Comparison of ENCODE assay signal across 8 cellular contexts in genomic region chr22:38699143-38699542, GRCh38. TPM values are rescaled to one million over a fixed set of nuclear protein-coding genes. Genes with fewer than 3 reads are reported as not detected.
A peak's percentile ranks its signal among the peaks of the same experiment; 100 is the strongest.
DNase-seq lines count a peak whose midpoint lies in the region; ATAC-seq and TF ChIP-seq lines count a peak whose summit lies in the region.

No MANE protein-coding gene starts in this region.

- peak overlapping the region; percentile 86 for H3K4me3 Mint-ChIP-seq in T-helper 1 cell treated with Interleukin-12 subunit alpha and Interleukin-12 subunit beta and Interleukin-4 antibody, amounts not matched to agents 30 μg/mL and 1 μg/mL, for 36 hours
- peak overlapping the region; percentile 92 for H3K4me3 Mint-ChIP-seq in activated naive CD8-positive, alpha-beta T cell treated with anti-CD3 and anti-CD28 coated beads, Interleukin-2, amount 50 U/mL, for 24 hours

- no peaks in the 10 kb centered on the region for H3K36me3 ChIP-seq in kidney epithelial cell (ENCODE audit: control insufficient read depth, insufficient read depth, low read length)

- peak overlapping the region; percentile 59 for H3K4me3 ChIP-seq in kidney epithelial cell (ENCODE audit: low read depth, low read length)

- H3K27ac ChIP-seq in temporal lobe (ENCODE audit: low read depth, low read length) = peak overlapping the region; percentile 93

- ATAC-seq in activated naive CD8-positive, alpha-beta T cell treated with anti-CD3 and anti-CD28 coated beads, Interleukin-2, amount 50 U/mL, for 24 hours = no peak
- ATAC-seq in GM19467 (IDR thresholded peaks at IDR 0.05; ENCODE audit: unreplicated experiment) = no peak

- no peak for DNase-seq in T-helper 1 cell
- no peak for DNase-seq in activated naive CD8-positive, alpha-beta T cell treated with anti-CD3 and anti-CD28 coated beads, Interleukin-2, amount 50 U/mL, for 24 hours
- no peak for DNase-seq in kidney epithelial cell (ENCODE audit: low read depth)
- no peak for DNase-seq in NK-92 (lab: John Stamatoyannopoulos, UW; ENCODE audit: unreplicated experiment)
- no peak for DNase-seq in amygdala (lab: John Stamatoyannopoulos, UW)

- H3K9me3 Mint-ChIP-seq in T-helper 1 cell treated with Interleukin-12 subunit alpha and Interleukin-12 subunit beta and Interleukin-4 antibody, amounts not matched to agents 30 μg/mL and 1 μg/mL, for 36 hours = no peaks in the 10 kb centered on the region
- no peaks in the 10 kb centered on the region for H3K9me3 Mint-ChIP-seq in activated naive CD8-positive, alpha-beta T cell treated with anti-CD3 and anti-CD28 coated beads, Interleukin-2, amount 50 U/mL, for 24 hours

- TF ChIP-seq CTCF in kidney epithelial cell (IDR thresholded peaks at IDR 0.05; ENCODE audit: insufficient read depth, low read length, poor library complexity, severe bottlenecking) = no peak

- no peaks in the 10 kb centered on the region for H3K27me3 ChIP-seq in kidney epithelial cell (ENCODE audit: control insufficient read depth, insufficient read depth, low read length)

- peak overlapping the region; percentile 88 for H3K27ac Mint-ChIP-seq in T-helper 1 cell treated with Interleukin-12 subunit alpha and Interleukin-12 subunit beta and Interleukin-4 antibody, amounts not matched to agents 30 μg/mL and 1 μg/mL, for 36 hours
- peak overlapping the region; percentile 94 for H3K27ac Mint-ChIP-seq in activated naive CD8-positive, alpha-beta T cell treated with anti-CD3 and anti-CD28 coated beads, Interleukin-2, amount 50 U/mL, for 24 hours

- H3K4me1 Mint-ChIP-seq in T-helper 1 cell treated with Interleukin-12 subunit alpha and Interleukin-12 subunit beta and Interleukin-4 antibody, amounts not matched to agents 30 μg/mL and 1 μg/mL, for 36 hours (ENCODE audit: low read depth) = peaks cover 43% of the 10 kb centered on the region
- H3K4me1 Mint-ChIP-seq in activated naive CD8-positive, alpha-beta T cell treated with anti-CD3 and anti-CD28 coated beads, Interleukin-2, amount 50 U/mL, for 24 hours = peaks cover 71% of the 10 kb centered on the region

- no peaks in the 10 kb centered on the region for H3K27me3 Mint-ChIP-seq in T-helper 1 cell treated with Interleukin-12 subunit alpha and Interleukin-12 subunit beta and Interleukin-4 antibody, amounts not matched to agents 30 μg/mL and 1 μg/mL, for 36 hours (ENCODE audit: low read depth)
- H3K27me3 Mint-ChIP-seq in activated naive CD8-positive, alpha-beta T cell treated with anti-CD3 and anti-CD28 coated beads, Interleukin-2, amount 50 U/mL, for 24 hours = no peaks in the 10 kb centered on the region

- H3K36me3 Mint-ChIP-seq in T-helper 1 cell treated with Interleukin-12 subunit alpha and Interleukin-12 subunit beta and Interleukin-4 antibody, amounts not matched to agents 30 μg/mL and 1 μg/mL, for 36 hours (ENCODE audit: low read depth) = peaks cover 23% of the 10 kb centered on the region
- H3K36me3 Mint-ChIP-seq in activated naive CD8-positive, alpha-beta T cell treated with anti-CD3 and anti-CD28 coated beads, Interleukin-2, amount 50 U/mL, for 24 hours (ENCODE audit: low read depth) = peaks cover 45% of the 10 kb centered on the region

RNA-seq across cellular contexts. Expression of gene JOSD1, which starts 1.6 kb away (rescaled TPM):
- total RNA-seq in kidney epithelial cell = 97.3 and 110 TPM in 2 replicates
- 44.5 TPM for total RNA-seq in temporal lobe

RNA-seq across cellular contexts. Expression of gene GTPBP1, which starts 6.6 kb away (rescaled TPM):
- total RNA-seq in kidney epithelial cell (33.0 and 35.4 TPM in 2 replicates), temporal lobe (28.5 TPM)

RNA-seq across cellular contexts. Expression of gene TOMM22, which starts 17.4 kb away (rescaled TPM):
- 56.4 and 76.7 TPM in 2 replicates for total RNA-seq in kidney epithelial cell
- total RNA-seq in temporal lobe = 31.0 TPM

RNA-seq across cellular contexts. Expression of gene CBY1, which starts 42.7 kb away (rescaled TPM):
- total RNA-seq in kidney epithelial cell (23.7 and 25.0 TPM in 2 replicates), temporal lobe (10.1 TPM)

RNA-seq across cellular contexts. Expression of gene FAM227A, which starts 43.0 kb away (rescaled TPM):
- total RNA-seq in kidney epithelial cell (2.3 and 5.8 TPM in 2 replicates), temporal lobe (4.9 TPM)
